In the genomic region with DNA sequence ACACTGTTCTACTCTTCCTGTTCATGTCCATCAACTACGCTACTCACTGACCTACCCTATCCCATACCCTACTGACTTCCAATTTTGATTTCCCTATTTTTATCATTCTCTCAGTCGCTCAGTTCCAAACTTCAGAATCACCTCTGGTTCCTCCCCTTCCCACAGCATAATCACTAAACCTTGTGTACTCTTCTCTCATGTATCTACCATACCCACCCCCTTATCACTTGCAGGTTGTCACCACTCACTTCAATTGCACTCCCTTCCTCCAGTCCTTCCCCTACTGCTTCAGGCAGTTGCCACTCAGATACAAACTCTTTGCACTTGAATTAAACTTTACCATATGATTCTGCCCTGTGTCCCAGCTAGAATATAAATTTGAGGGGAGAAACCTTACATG, we compare ENCODE assay signal across 31 cellular contexts. TPM values are rescaled to one million over a fixed set of nuclear protein-coding genes. Genes with fewer than 3 reads are reported as not detected.
A peak's percentile ranks its signal among the peaks of the same experiment; 100 is the strongest.
DNase-seq lines count a peak whose midpoint lies in the region; ATAC-seq, FAIRE-seq and TF ChIP-seq lines count a peak whose summit lies in the region.
"Had no signal": no experiment of that assay in that cellular context is flagged by ENCODE, and none has a peak within 500 bp of the region (broad histone marks: within the 10 kb centered on the region; RNA-seq: fewer than 3 reads in every experiment).

No MANE protein-coding gene starts in this region.

- H3K27me3 ChIP-seq in left ventricle myocardium inferior (ENCODE audit: low read depth), result no peaks in the 10 kb centered on the region
- H3K27me3 ChIP-seq in Loucy (ENCODE audit: insufficient read depth, low read length, poor library complexity, severe bottlenecking), result no peaks in the 10 kb centered on the region
- H3K27me3 ChIP-seq in endodermal cell (ENCODE audit: control insufficient read depth, insufficient read depth, low read length, poor library complexity, severe bottlenecking), result no peaks in the 10 kb centered on the region
- H3K27me3 ChIP-seq in transverse colon, result no peaks in the 10 kb centered on the region
- H3K27me3 ChIP-seq: BE2C, left lung, tibial nerve had no signal

- intact Hi-C loops in Right ventricle myocardium inferior (cut with DNase I), result no loop called here
- intact Hi-C loops in left ventricle myocardium inferior (cut with micrococcal nuclease), result no loop called here
- intact Hi-C loops in transverse colon (cut with DNase I; ENCODE audit: low total_unique reads), result no loop called here

- H2AFZ ChIP-seq in Loucy (ENCODE audit: low read length), result no peak overlapping the region

- ATAC-seq in Right ventricle myocardium inferior (peak; percentile 81), GM18907 (IDR thresholded peaks at IDR 0.05; ENCODE audit: unreplicated experiment) (no peak)
- ATAC-seq: left lung, psoas muscle had no signal

- H3K9me3 Mint-ChIP-seq in endodermal cell (no peaks in the 10 kb centered on the region), osteocyte (ENCODE audit: unreplicated experiment) (no peaks in the 10 kb centered on the region)
- H3K9me3 Mint-ChIP-seq: activated naive CD8-positive, alpha-beta T cell treated with anti-CD3 and anti-CD28 coated beads for 36 hours; CD8-positive, alpha-beta memory T cell had no signal

- peaks cover 98% of the 10 kb centered on the region for H3K79me2 ChIP-seq in Loucy (ENCODE audit: insufficient read depth, low read length)

- TF ChIP-seq CTCF in left ventricle myocardium inferior (IDR thresholded peaks at IDR 0.05; ENCODE audit: borderline replicate concordance), result no peak
- no peak for TF ChIP-seq CTCF in Loucy (conservative IDR thresholded peaks at IDR 0.05; ENCODE audit: low read length)
- no peak for TF ChIP-seq CTCF in endodermal cell (conservative IDR thresholded peaks at IDR 0.05)
- TF ChIP-seq CTCF in osteocyte (IDR thresholded peaks at IDR 0.05), result no peak
- TF ChIP-seq CTCF in transverse colon (IDR thresholded peaks at IDR 0.05), result no peak

- H3K36me3 Mint-ChIP-seq in endodermal cell (ENCODE audit: low read depth), result peaks cover 20% of the 10 kb centered on the region
- no peaks in the 10 kb centered on the region for H3K36me3 Mint-ChIP-seq in osteocyte (ENCODE audit: unreplicated experiment)

- no peaks in the 10 kb centered on the region for H3K27me3 Mint-ChIP-seq in endodermal cell (ENCODE audit: insufficient read depth)
- H3K27me3 Mint-ChIP-seq in osteocyte (ENCODE audit: unreplicated experiment), result no peaks in the 10 kb centered on the region
- H3K27me3 Mint-ChIP-seq: activated naive CD8-positive, alpha-beta T cell treated with anti-CD3 and anti-CD28 coated beads for 36 hours; CD8-positive, alpha-beta memory T cell had no signal

- peaks cover 10% of the 10 kb centered on the region for H3K4me1 Mint-ChIP-seq in endodermal cell
- peaks cover 47% of the 10 kb centered on the region for H3K4me1 Mint-ChIP-seq in osteocyte (ENCODE audit: unreplicated experiment)

- no peak for DNase-seq in Right ventricle myocardium inferior (ENCODE audit: missing footprints)
- no peak for DNase-seq in left ventricle myocardium inferior
- peak; percentile 36 for DNase-seq in endodermal cell
- no peak for DNase-seq in osteocyte (ENCODE audit: extremely low spot score, unreplicated experiment)
- DNase-seq in transverse colon, result no peak
- no peak for DNase-seq in GM19239 (ENCODE audit: insufficient read length, low spot score)
- DNase-seq: ACHN; activated gamma-delta T cell; activated naive CD8-positive, alpha-beta T cell treated with anti-CD3 and anti-CD28 coated beads for 36 hours; activated T-cell treated with anti-CD3 and anti-CD28 coated beads, Interleukin-2, amount 50 U/mL, for 1 hour; anterior cingulate cortex; BE2C; CD8-positive, alpha-beta memory T cell; effector CD4-positive, alpha-beta T cell; EL; left lung; psoas muscle; RPMI8226; stimulated activated CD4-positive, alpha-beta T cell treated with anti-CD3 and anti-CD28 coated beads, Interleukin-4, amount 100 ng/mL, for 4 hours had no signal

- peak overlapping the region; percentile 81 for H3K4me2 ChIP-seq in Loucy (ENCODE audit: low read depth, low read length, poor library complexity, severe bottlenecking)

- WGBS in endodermal cell (ENCODE audit: insufficient coverage in 1 of 2, insufficient read length in 1 of 2), 2 experiments, result 88 to 94% methylated on average over 2 of the region's 2 CpGs
- WGBS in transverse colon (ENCODE audit: low coverage in 1 of 2), 2 donors, result 94 to 98% methylated on average over 2 of the region's 2 CpGs

- H3K4me1 ChIP-seq in left ventricle myocardium inferior (peaks cover 21% of the 10 kb centered on the region), Loucy (ENCODE audit: insufficient read depth, low read length, poor library complexity, severe bottlenecking) (peaks cover 70% of the 10 kb centered on the region), endodermal cell (ENCODE audit: control insufficient read depth, insufficient read depth, low read length) (no peaks in the 10 kb centered on the region), transverse colon (peaks cover 0 to 16% (median under 1%) of the 10 kb centered on the region in 4 donors)
- H3K4me1 ChIP-seq: psoas muscle had no signal

- no peak overlapping the region for H3K4me3 ChIP-seq in left ventricle myocardium inferior
- H3K4me3 ChIP-seq in Loucy (ENCODE audit: low read length, poor library complexity, severe bottlenecking), result peak overlapping the region; percentile 27
- H3K4me3 ChIP-seq in endodermal cell (ENCODE audit: low read length), result no peak overlapping the region
- H3K4me3 ChIP-seq in transverse colon, result no peak overlapping the region
- H3K4me3 ChIP-seq: left lung, psoas muscle, tibial nerve had no signal

- no peaks in the 10 kb centered on the region for H3K9me2 ChIP-seq in Loucy (replicated peaks; ENCODE audit: low read depth, low read length)

- H3K27ac ChIP-seq in left ventricle myocardium inferior (replicated peaks) (no peak overlapping the region), endodermal cell (ENCODE audit: low read depth, low read length) (no peak overlapping the region), transverse colon (no peak overlapping the region)
- H3K27ac ChIP-seq: psoas muscle had no signal

- H3K9me3 ChIP-seq in left ventricle myocardium inferior (replicated peaks), result no peaks in the 10 kb centered on the region
- no peaks in the 10 kb centered on the region for H3K9me3 ChIP-seq in Loucy (ENCODE audit: insufficient read depth, low read depth, low read length)
- H3K9me3 ChIP-seq in endodermal cell (ENCODE audit: control insufficient read depth, low read length), result no peaks in the 10 kb centered on the region
- no peaks in the 10 kb centered on the region for H3K9me3 ChIP-seq in transverse colon
- H3K9me3 ChIP-seq: BE2C, left lung, psoas muscle, tibial nerve had no signal

- peak overlapping the region; percentile 9 for H3K9ac ChIP-seq in Loucy (ENCODE audit: low read depth, low read length, poor library complexity, severe bottlenecking)
- H3K9ac ChIP-seq in endodermal cell (ENCODE audit: extremely low read depth, low read length, poor library complexity, severe bottlenecking), result no peak overlapping the region

- H3F3A ChIP-seq in Loucy (ENCODE audit: low read depth), result no peaks in the 10 kb centered on the region

- in situ Hi-C loops in transverse colon (cut with MboI; ENCODE audit: low pct_ligation_motif_present in 1 of 4, low pct_unique_long_range_greater_than_20kb in 1 of 4, low sequenced_read_pairs in 3 of 4), result no loop called here

- FAIRE-seq in GM19239 (lab: Jason Lieb, UNC), result no peak
- FAIRE-seq: colon, islet of Langerhans had no signal

- H3K27ac Mint-ChIP-seq in endodermal cell (peak overlapping the region; percentile 7), osteocyte (ENCODE audit: unreplicated experiment) (peak overlapping the region; percentile 43)
- H3K27ac Mint-ChIP-seq: activated naive CD8-positive, alpha-beta T cell treated with anti-CD3 and anti-CD28 coated beads for 36 hours; CD8-positive, alpha-beta memory T cell had no signal

- no peak for TF ChIP-seq POLR2A in transverse colon (IDR thresholded peaks at IDR 0.05)

- H3K36me3 ChIP-seq in left ventricle myocardium inferior (no peaks in the 10 kb centered on the region), Loucy (ENCODE audit: insufficient read depth, low read length) (peaks cover 23% of the 10 kb centered on the region), endodermal cell (ENCODE audit: control insufficient read depth, insufficient read depth, low read length) (peaks cover 35% of the 10 kb centered on the region), transverse colon (peaks cover 0 to 3% (median 0%) of the 10 kb centered on the region in 4 donors)
- H3K36me3 ChIP-seq: tibial nerve had no signal

- H3K4me3 Mint-ChIP-seq in endodermal cell, result no peak overlapping the region
- no peak overlapping the region for H3K4me3 Mint-ChIP-seq in osteocyte (ENCODE audit: unreplicated experiment)
- H3K4me3 Mint-ChIP-seq: activated naive CD8-positive, alpha-beta T cell treated with anti-CD3 and anti-CD28 coated beads for 36 hours; CD8-positive, alpha-beta memory T cell had no signal

- peaks cover 46% of the 10 kb centered on the region for H4K20me1 ChIP-seq in Loucy (ENCODE audit: insufficient read depth, low read length, poor library complexity, severe bottlenecking)

- TF ChIP-seq EP300 in transverse colon (IDR thresholded peaks at IDR 0.05; ENCODE audit: low read depth), result no peak

RNA-seq across cellular contexts. Expression of a gene that starts 6.3 kb away (rescaled TPM):
- total RNA-seq in Right ventricle myocardium inferior (7.3 TPM), left ventricle myocardium inferior (5.4 TPM), endodermal cell (10 to 100 TPM; 49.6 to 96.6 TPM), osteocyte (25.9 and 28.3 TPM in 2 replicates), transverse colon (10 to 100 TPM in 2 of 4 donors, 1 to 10 TPM in 2; 5.0 to 13.4 (median 9.3) TPM)
- polyA plus RNA-seq in endodermal cell (2013, experiment 1 of 2), result 76.4 TPM
- polyA plus RNA-seq in endodermal cell (2013, experiment 2 of 2), result 79.6 TPM

RNA-seq across cellular contexts. Expression of a gene that starts 38.4 kb away (rescaled TPM):
- total RNA-seq in Right ventricle myocardium inferior (2.2 TPM), left ventricle myocardium inferior (0.96 TPM), endodermal cell (1 to 10 TPM; 4.2 to 5.2 TPM), osteocyte (2.1 and 3.0 TPM in 2 replicates), transverse colon (1 to 10 TPM in 1 of 4 donors, under 1 TPM in 3; 0.75 to 3.0 (median 0.81) TPM)
- 19.3 TPM for polyA plus RNA-seq in endodermal cell (2013, experiment 1 of 2)
- polyA plus RNA-seq in endodermal cell (2013, experiment 2 of 2), result 17.1 TPM

RNA-seq across cellular contexts. Expression of a gene that starts 46.2 kb away (rescaled TPM):
- not detected for total RNA-seq in Right ventricle myocardium inferior
- not detected for total RNA-seq in left ventricle myocardium inferior
- total RNA-seq in endodermal cell, result under 1 TPM in 1 of 2 donors, not detected in 1; 0.20 TPM
- polyA plus RNA-seq in endodermal cell (2013, experiment 1 of 2), result 0.28 TPM
- 0.04 TPM for polyA plus RNA-seq in endodermal cell (2013, experiment 2 of 2)
- not detected in 2 replicates for total RNA-seq in osteocyte
- total RNA-seq in transverse colon, result under 1 TPM in 1 of 4 donors, not detected in 3; 0.41 TPM
- total RNA-seq: activated CD8-positive, alpha-beta memory T cell treated with anti-CD3 and anti-CD28 coated beads for 36 hours; activated naive CD8-positive, alpha-beta T cell treated with anti-CD3 and anti-CD28 coated beads for 36 hours; CD8-positive, alpha-beta memory T cell; H7; LHCN-M2; mesenteric fat pad; myocyte; psoas muscle; T-helper 1 cell treated with Interleukin-12 subunit alpha and Interleukin-12 subunit beta and Interleukin-4 antibody, amounts not matched to agents 30 ng/mL and 1 ng/mL, for 36 hours had no signal
- polyA plus RNA-seq: CD8-positive, alpha-beta memory T cell had no signal

RNA-seq across cellular contexts. Expression of a gene that starts 57.3 kb away (rescaled TPM):
- total RNA-seq in Right ventricle myocardium inferior (0.81 TPM), left ventricle myocardium inferior (0.41 TPM), endodermal cell (under 1 TPM; 0.62 to 0.77 TPM), osteocyte (0.24 and 0.46 TPM in 2 replicates), transverse colon (not detected)
- polyA plus RNA-seq in endodermal cell (2013, experiment 1 of 2), result 0.36 TPM
- polyA plus RNA-seq in endodermal cell (2013, experiment 2 of 2), result 0.25 TPM
- total RNA-seq: activated CD8-positive, alpha-beta memory T cell treated with anti-CD3 and anti-CD28 coated beads for 36 hours; activated naive CD8-positive, alpha-beta T cell treated with anti-CD3 and anti-CD28 coated beads for 36 hours; CD8-positive, alpha-beta memory T cell; mesenteric fat pad; myocyte; NCI-H460; psoas muscle; T-helper 1 cell treated with Interleukin-12 subunit alpha and Interleukin-12 subunit beta and Interleukin-4 antibody, amounts not matched to agents 30 ng/mL and 1 ng/mL, for 36 hours had no signal
- polyA plus RNA-seq: CD8-positive, alpha-beta memory T cell had no signal
